ENCODE assay signal across 1 cellular context in the genomic region with DNA sequence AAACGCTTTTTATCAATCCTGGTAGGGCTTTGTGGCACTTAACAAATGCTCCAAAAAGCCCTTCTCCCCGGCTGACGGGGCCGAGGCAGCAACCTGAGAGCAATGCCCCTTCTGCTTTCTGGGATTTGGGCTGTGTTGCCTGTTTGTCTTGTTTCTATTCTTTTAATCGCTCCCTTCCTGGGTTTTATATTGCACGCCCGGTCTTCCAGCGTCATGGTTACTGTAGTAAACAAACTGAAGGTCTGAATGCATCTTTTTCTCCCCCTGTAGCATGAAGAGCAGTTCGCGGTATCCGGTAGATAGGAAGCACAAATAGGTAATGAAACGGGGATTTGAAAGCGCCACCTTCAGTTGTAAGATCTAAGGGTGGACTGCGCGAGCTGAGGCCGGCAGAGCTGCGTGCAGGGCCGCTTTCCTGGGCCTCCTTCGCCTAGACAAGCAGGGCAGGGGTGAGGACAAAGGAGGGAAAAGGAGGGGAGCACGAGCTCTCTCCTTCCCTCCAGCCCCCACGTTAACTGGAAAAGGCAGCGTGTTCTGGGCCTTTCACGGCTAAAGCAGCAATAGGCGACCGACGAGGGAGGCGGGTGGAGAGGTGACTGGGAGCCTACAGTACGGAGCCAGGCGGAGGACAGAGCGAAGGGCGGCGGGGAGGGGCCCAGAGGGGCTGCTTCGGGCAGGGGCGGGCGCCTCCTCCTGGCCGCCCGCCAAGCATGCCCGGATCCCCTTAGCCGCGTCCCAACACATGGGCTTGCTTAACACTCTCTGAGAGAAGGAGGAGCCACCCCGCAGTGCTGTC.
TF ChIP-seq lines count a peak whose summit lies in the region.

No MANE protein-coding gene starts in this region.

TF ChIP-seq in SK-N-SH, 30 proteins besides CTCF, POLR2A, EP300 and RAD21 (continued from another document):
- TF ChIP-seq, protein P1, sequence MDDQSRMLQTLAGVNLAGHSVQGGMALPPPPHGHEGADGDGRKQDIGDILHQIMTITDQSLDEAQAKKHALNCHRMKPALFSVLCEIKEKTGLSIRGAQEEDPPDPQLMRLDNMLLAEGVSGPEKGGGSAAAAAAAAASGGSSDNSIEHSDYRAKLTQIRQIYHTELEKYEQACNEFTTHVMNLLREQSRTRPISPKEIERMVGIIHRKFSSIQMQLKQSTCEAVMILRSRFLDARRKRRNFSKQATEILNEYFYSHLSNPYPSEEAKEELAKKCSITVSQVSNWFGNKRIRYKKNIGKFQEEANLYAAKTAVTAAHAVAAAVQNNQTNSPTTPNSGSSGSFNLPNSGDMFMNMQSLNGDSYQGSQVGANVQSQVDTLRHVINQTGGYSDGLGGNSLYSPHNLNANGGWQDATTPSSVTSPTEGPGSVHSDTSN (IDR thresholded peaks at IDR 0.05), result no peak
- no peak for TF ChIP-seq YY1 (IDR thresholded peaks at IDR 0.05; ENCODE audit: low read depth)
- TF ChIP-seq, protein P2, sequence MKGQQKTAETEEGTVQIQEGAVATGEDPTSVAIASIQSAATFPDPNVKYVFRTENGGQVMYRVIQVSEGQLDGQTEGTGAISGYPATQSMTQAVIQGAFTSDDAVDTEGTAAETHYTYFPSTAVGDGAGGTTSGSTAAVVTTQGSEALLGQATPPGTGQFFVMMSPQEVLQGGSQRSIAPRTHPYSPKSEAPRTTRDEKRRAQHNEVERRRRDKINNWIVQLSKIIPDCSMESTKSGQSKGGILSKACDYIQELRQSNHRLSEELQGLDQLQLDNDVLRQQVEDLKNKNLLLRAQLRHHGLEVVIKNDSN (IDR thresholded peaks at IDR 0.05; ENCODE audit: borderline replicate concordance, low read depth), result no peak
- TF ChIP-seq RCOR1 (IDR thresholded peaks at IDR 0.05; ENCODE audit: low read length), result no peak
- TF ChIP-seq ELF1 (IDR thresholded peaks at IDR 0.05), result no peak
- TF ChIP-seq, protein P3, sequence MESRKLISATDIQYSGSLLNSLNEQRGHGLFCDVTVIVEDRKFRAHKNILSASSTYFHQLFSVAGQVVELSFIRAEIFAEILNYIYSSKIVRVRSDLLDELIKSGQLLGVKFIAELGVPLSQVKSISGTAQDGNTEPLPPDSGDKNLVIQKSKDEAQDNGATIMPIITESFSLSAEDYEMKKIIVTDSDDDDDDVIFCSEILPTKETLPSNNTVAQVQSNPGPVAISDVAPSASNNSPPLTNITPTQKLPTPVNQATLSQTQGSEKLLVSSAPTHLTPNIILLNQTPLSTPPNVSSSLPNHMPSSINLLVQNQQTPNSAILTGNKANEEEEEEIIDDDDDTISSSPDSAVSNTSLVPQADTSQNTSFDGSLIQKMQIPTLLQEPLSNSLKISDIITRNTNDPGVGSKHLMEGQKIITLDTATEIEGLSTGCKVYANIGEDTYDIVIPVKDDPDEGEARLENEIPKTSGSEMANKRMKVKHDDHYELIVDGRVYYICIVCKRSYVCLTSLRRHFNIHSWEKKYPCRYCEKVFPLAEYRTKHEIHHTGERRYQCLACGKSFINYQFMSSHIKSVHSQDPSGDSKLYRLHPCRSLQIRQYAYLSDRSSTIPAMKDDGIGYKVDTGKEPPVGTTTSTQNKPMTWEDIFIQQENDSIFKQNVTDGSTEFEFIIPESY (IDR thresholded peaks at IDR 0.05; ENCODE audit: borderline replicate concordance, low read depth), result no peak
- no peak for TF ChIP-seq TCF12 (IDR thresholded peaks at IDR 0.05)
- no peak for TF ChIP-seq EZH2phosphoT487 (IDR thresholded peaks at IDR 0.05; ENCODE audit: borderline replicate concordance, low read depth)
